8 cellular contexts compared by ENCODE assay signal in the genomic region with DNA sequence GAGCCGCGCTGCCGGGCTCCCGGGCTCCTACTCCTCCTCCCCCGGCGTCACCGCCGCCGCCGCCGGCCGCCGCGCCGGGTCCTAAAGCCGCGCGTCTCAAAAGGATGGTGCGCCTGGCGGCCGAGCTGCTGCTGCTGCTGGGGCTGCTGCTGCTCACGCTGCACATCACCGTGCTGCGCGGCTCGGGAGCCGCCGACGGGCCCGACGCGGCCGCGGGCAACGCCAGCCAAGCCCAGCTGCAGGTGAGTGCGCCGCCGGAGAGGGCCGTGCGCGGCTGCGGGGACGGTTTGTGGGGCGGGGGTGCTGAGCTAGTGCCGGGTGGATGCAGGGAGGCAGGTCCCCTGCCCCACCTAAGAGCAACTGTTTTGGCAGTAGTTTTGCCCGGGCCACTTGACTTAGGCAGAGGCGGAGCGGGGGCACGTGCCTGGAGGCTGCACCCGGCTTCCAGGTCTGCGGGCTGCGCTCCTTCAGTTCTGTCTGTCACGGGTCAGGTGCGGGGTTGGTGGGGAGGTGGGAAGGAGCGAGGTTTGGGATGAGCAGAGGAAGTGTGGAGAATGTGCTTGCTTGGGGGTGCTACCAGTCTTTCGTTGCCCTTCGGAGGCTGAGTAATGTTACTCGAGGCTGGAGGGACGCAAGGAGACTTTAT. TPM values are rescaled to one million over a fixed set of nuclear protein-coding genes. Genes with fewer than 3 reads are reported as not detected.
DNase-seq lines count a peak whose midpoint lies in the region; ATAC-seq and TF ChIP-seq lines count a peak whose summit lies in the region.

No MANE protein-coding gene starts in this region.

- CTCF ChIA-PET in Caco-2 (lab: Charles Lee): interaction anchor here (1.2 kb wide), 1 partner anchor 40 kb away, joined by 6 read pairs; no protein-coding TSS in a partner anchor

- peak overlapping the region; percentile 69 for H3K4me3 Mint-ChIP-seq in Caco-2 (ENCODE audit: unreplicated experiment)

- H3K36me3 Mint-ChIP-seq in Caco-2 (ENCODE audit: insufficient read depth, unreplicated experiment): no peaks in the 10 kb centered on the region

- BruUV-seq in Caco-2 (replicated peaks; lab: Mats Ljungman, UMichigan): no TSS peak

- peaks cover 10% of the 10 kb centered on the region for H3K27me3 Mint-ChIP-seq in Caco-2 (ENCODE audit: insufficient read depth, unreplicated experiment)

- H3K27me3 ChIP-seq in Caco-2 (replicated peaks; ENCODE audit: control insufficient read depth, insufficient read depth, low read length) (no peaks in the 10 kb centered on the region; the same call in 1 of the 2 replicates), HL-60 (ENCODE audit: insufficient read depth, poor library complexity, severe bottlenecking) (peaks cover 47% of the 10 kb centered on the region), rectal smooth muscle tissue (ENCODE audit: control insufficient read depth, insufficient read depth, low read length) (peaks cover 23% of the 10 kb centered on the region)

- POLR2A ChIA-PET in Caco-2 (lab: Charles Lee): interaction anchor here (0.6 kb wide), 1 partner anchor 333 kb away, joined by 3 read pairs; no protein-coding TSS in a partner anchor

- H3K9me3 Mint-ChIP-seq in Caco-2 (ENCODE audit: unreplicated experiment): peaks cover 8% of the 10 kb centered on the region

- H3K27ac Mint-ChIP-seq in Caco-2 (ENCODE audit: unreplicated experiment): no peak overlapping the region

- intact Hi-C loops in Caco-2 (cut with micrococcal nuclease; ENCODE audit: unreplicated experiment) (loop anchor here (5.0 to 10.0 kb wide), 3 partner anchors 104 to 323 kb away; no protein-coding TSS in a partner anchor), left ventricle myocardium superior (cut with micrococcal nuclease) (loop anchor here (5.0 kb wide), 1 partner anchor 41 kb away; no protein-coding TSS in a partner anchor)

- no peaks in the 10 kb centered on the region for H3K4me1 Mint-ChIP-seq in Caco-2 (ENCODE audit: low read depth, unreplicated experiment)

- peaks cover 8% of the 10 kb centered on the region for H3K9me3 ChIP-seq in Caco-2

- H3K9ac ChIP-seq in rectal smooth muscle tissue (ENCODE audit: low read length): no peak overlapping the region

- H3K4me3 ChIP-seq in Caco-2 (ENCODE audit: low read depth, low read length): peak overlapping the region; percentile 54
- H3K4me3 ChIP-seq in HL-60 (replicated peaks; ENCODE audit: insufficient read depth, low read length): peak overlapping the region; percentile 18
- H3K4me3 ChIP-seq in rectal smooth muscle tissue (ENCODE audit: low read length): peak overlapping the region; percentile 63

- peak; percentile 67 for ATAC-seq in GM19468 (IDR thresholded peaks at IDR 0.05; ENCODE audit: extremely low read depth, unreplicated experiment)
- ATAC-seq in left ventricle myocardium superior: peak; percentile 80

- H3K4me1 ChIP-seq in Caco-2 (peaks cover 10% of the 10 kb centered on the region), rectal smooth muscle tissue (ENCODE audit: control insufficient read depth, insufficient read depth, low read length) (peaks cover 3% of the 10 kb centered on the region)

- H3K27ac ChIP-seq in HL-60 (replicated peaks) (no peak overlapping the region), rectal smooth muscle tissue (ENCODE audit: low read depth, low read length) (no peak overlapping the region)

- H3K36me3 ChIP-seq in Caco-2 (ENCODE audit: control insufficient read depth, insufficient read depth, low read length) (no peaks in the 10 kb centered on the region), rectal smooth muscle tissue (ENCODE audit: control insufficient read depth, insufficient read depth, low read length) (no peaks in the 10 kb centered on the region)

- DNase-seq in Caco-2: peak; percentile 65 to 77
- DNase-seq in HL-60 (ENCODE audit: low read depth in 1 of 2, low spot score in 1 of 2): peak in 1 of 2 experiments; percentile 24
- DNase-seq in SK-N-DZ (ENCODE audit: low spot score): peak; percentile 66
- peak; percentile 32 for DNase-seq in activated naive CD8-positive, alpha-beta T cell treated with anti-CD3 and anti-CD28 coated beads, Interleukin-2, amount 50 U/mL, for 16 hours (ENCODE audit: low read depth, low spot score)
- peak; percentile 53 for DNase-seq in left ventricle myocardium superior
- no peak for DNase-seq in NCI-H2107 treated with DMSO at 0.1 percent for 48 hours (lab: John Stamatoyannopoulos, UW; ENCODE audit: unreplicated experiment)

- TF ChIP-seq CTCF in Caco-2 (IDR thresholded peaks at IDR 0.05; ENCODE audit: insufficient read depth in 1 of 2, low read depth in 1 of 2, low read length in 1 of 2, severe bottlenecking in 1 of 2, unreplicated experiment in 1 of 2): no peak
- TF ChIP-seq CTCF in HL-60 (IDR thresholded peaks at IDR 0.05; ENCODE audit: insufficient read depth, low read length): no peak

RNA-seq across cellular contexts. Expression of gene ISM1, which starts 0.7 kb away (rescaled TPM):
- total RNA-seq in Caco-2 (2022) (1.8 and 2.4 TPM in 2 replicates), left ventricle myocardium superior (1.7 TPM)
- 0.14 TPM in 1 of 2 replicates, not detected in the other for polyA plus RNA-seq in SK-N-DZ (2014; cell fraction: cytosol; rRNA removed)
- not detected in 2 replicates for polyA plus RNA-seq in SK-N-DZ (2014; cell fraction: nucleus; rRNA removed)
